12 cellular contexts compared by ENCODE assay signal in genomic region chr3:126858401-126858800, GRCh38.
"Had no signal": no experiment of that assay in that cellular context is flagged by ENCODE, and none has a peak within 500 bp of the region (broad histone marks: within the 10 kb centered on the region; RNA-seq: fewer than 3 reads in every experiment).

No MANE protein-coding gene starts in this region.

- H3K27me3 ChIP-seq: cardiac muscle cell, colonic mucosa had no signal

- H3K27me3 Mint-ChIP-seq: effector memory CD8-positive, alpha-beta T cell had no signal

- H3K36me3 ChIP-seq: cardiac muscle cell, colonic mucosa had no signal

- DNase-seq: activated CD4-positive, alpha-beta T cell treated with anti-CD3 and anti-CD28 coated beads for 1 hour; activated CD4-positive, alpha-beta T cell treated with anti-CD3 and anti-CD28 coated beads, Interleukin-2, amount 50 U/mL, for 48 hours; activated naive CD4-positive, alpha-beta T cell; colonic mucosa; effector memory CD8-positive, alpha-beta T cell; erythroblast; left cardiac atrium; psoas muscle; stimulated activated CD4-positive, alpha-beta T cell treated with anti-CD3 and anti-CD28 coated beads, Interleukin-12 subunit alpha, Interleukin-12 subunit beta, amount 100 ng/mL, for 4 hours; stimulated activated naive CD4-positive, alpha-beta T cell had no signal

- ATAC-seq: effector memory CD8-positive, alpha-beta T cell had no signal

- H3K27ac ChIP-seq: cardiac muscle cell, colonic mucosa had no signal

- H3K4me1 ChIP-seq: colonic mucosa had no signal

- H3K4me3 ChIP-seq: cardiac muscle cell, colonic mucosa, psoas muscle had no signal

- H3K27ac Mint-ChIP-seq: effector memory CD8-positive, alpha-beta T cell; nephron had no signal

- H3K4me3 Mint-ChIP-seq: effector memory CD8-positive, alpha-beta T cell; nephron had no signal

- H3K4me1 Mint-ChIP-seq: nephron had no signal

- H3K9me3 ChIP-seq: colonic mucosa, psoas muscle had no signal

- H3K9me3 Mint-ChIP-seq: effector memory CD8-positive, alpha-beta T cell; nephron had no signal
